ENCODE assay signal across 19 cellular contexts in genomic region chr22:16949561-16949960, GRCh38. TPM values are rescaled to one million over a fixed set of nuclear protein-coding genes. Genes with fewer than 3 reads are reported as not detected.
DNase-seq lines count a peak whose midpoint lies in the region; ATAC-seq and TF ChIP-seq lines count a peak whose summit lies in the region.
"Had no signal": no experiment of that assay in that cellular context is flagged by ENCODE, and none has a peak within 500 bp of the region (broad histone marks: within the 10 kb centered on the region; RNA-seq: fewer than 3 reads in every experiment).

No MANE protein-coding gene starts in this region.

- WGBS in psoas muscle, 3 donors, result 15 to 25% (median 22%) methylated on average over 3 of the region's 3 CpGs

- TF ChIP-seq CTCF in psoas muscle (IDR thresholded peaks at IDR 0.05), result no peak
- TF ChIP-seq CTCF in lower lobe of right lung (IDR thresholded peaks at IDR 0.05), result no peak
- no peak for TF ChIP-seq CTCF in ascending aorta (IDR thresholded peaks at IDR 0.05)

- H3K36me3 Mint-ChIP-seq in activated CD4-positive, alpha-beta T cell treated with anti-CD3 and anti-CD28 coated beads, Interleukin-2, amount 10 ng/mL, durations not matched to agents 24 days and 14 days (ENCODE audit: low read depth), result no peaks in the 10 kb centered on the region
- H3K36me3 Mint-ChIP-seq: neural progenitor cell had no signal

- H3K4me1 Mint-ChIP-seq in activated CD4-positive, alpha-beta T cell treated with anti-CD3 and anti-CD28 coated beads, Interleukin-2, amount 10 ng/mL, durations not matched to agents 24 days and 14 days, result peaks cover 13% of the 10 kb centered on the region
- H3K4me1 Mint-ChIP-seq: neural progenitor cell had no signal

- no peaks in the 10 kb centered on the region for H3K9me3 Mint-ChIP-seq in activated CD4-positive, alpha-beta T cell treated with anti-CD3 and anti-CD28 coated beads, Interleukin-2, amount 10 ng/mL, durations not matched to agents 24 days and 14 days
- H3K9me3 Mint-ChIP-seq: effector memory CD8-positive, alpha-beta T cell; neural progenitor cell had no signal

- no peaks in the 10 kb centered on the region for H3K9me3 ChIP-seq in psoas muscle
- no peaks in the 10 kb centered on the region for H3K9me3 ChIP-seq in lower lobe of right lung
- no peaks in the 10 kb centered on the region for H3K9me3 ChIP-seq in ascending aorta
- H3K9me3 ChIP-seq: body of pancreas, upper lobe of right lung had no signal

- intact Hi-C loops in activated CD4-positive, alpha-beta T cell treated with anti-CD3 and anti-CD28 coated beads, Interleukin-2, amount 10 ng/mL, durations not matched to agents 24 days and 14 days (cut with micrococcal nuclease), result no loop called here
- intact Hi-C loops in psoas muscle (cut with DNase I) (no loop called here), lower lobe of right lung (cut with DNase I) (no loop called here), ascending aorta (cut with DNase I) (no loop called here)

- no peaks in the 10 kb centered on the region for H3K27me3 Mint-ChIP-seq in activated CD4-positive, alpha-beta T cell treated with anti-CD3 and anti-CD28 coated beads, Interleukin-2, amount 10 ng/mL, durations not matched to agents 24 days and 14 days

- H3K4me3 Mint-ChIP-seq in activated CD4-positive, alpha-beta T cell treated with anti-CD3 and anti-CD28 coated beads, Interleukin-2, amount 10 ng/mL, durations not matched to agents 24 days and 14 days, result no peak overlapping the region
- H3K4me3 Mint-ChIP-seq: effector memory CD8-positive, alpha-beta T cell; neural progenitor cell had no signal

- peak overlapping the region; percentile 46 for H3K27ac Mint-ChIP-seq in activated CD4-positive, alpha-beta T cell treated with anti-CD3 and anti-CD28 coated beads, Interleukin-2, amount 10 ng/mL, durations not matched to agents 24 days and 14 days
- H3K27ac Mint-ChIP-seq: effector memory CD8-positive, alpha-beta T cell; neural progenitor cell had no signal

- H3K4me1 ChIP-seq in psoas muscle, result peaks cover 13% of the 10 kb centered on the region
- H3K4me1 ChIP-seq in lower lobe of right lung, result no peaks in the 10 kb centered on the region
- H3K4me1 ChIP-seq in ascending aorta, result no peaks in the 10 kb centered on the region
- H3K4me1 ChIP-seq: body of pancreas, neural progenitor cell, upper lobe of right lung had no signal

- no peaks in the 10 kb centered on the region for H3K36me3 ChIP-seq in psoas muscle (ENCODE audit: insufficient read depth in 1 of 2, low read depth in 1 of 2)
- H3K36me3 ChIP-seq in lower lobe of right lung, result no peaks in the 10 kb centered on the region
- H3K36me3 ChIP-seq in ascending aorta, result no peaks in the 10 kb centered on the region
- H3K36me3 ChIP-seq: neural progenitor cell, upper lobe of right lung had no signal

- no peaks in the 10 kb centered on the region for H3K27me3 ChIP-seq in psoas muscle (ENCODE audit: insufficient read depth in 3 of 3, low read length in 2 of 3)
- no peaks in the 10 kb centered on the region for H3K27me3 ChIP-seq in lower lobe of right lung (ENCODE audit: low read depth)
- no peaks in the 10 kb centered on the region for H3K27me3 ChIP-seq in ascending aorta
- H3K27me3 ChIP-seq: body of pancreas, neural progenitor cell, upper lobe of right lung had no signal

- DNase-seq in activated CD4-positive, alpha-beta T cell treated with anti-CD3 and anti-CD28 coated beads, Interleukin-2, amount 10 ng/mL, durations not matched to agents 24 days and 14 days, result peak; percentile 64
- no peak for DNase-seq in activated CD4-positive, alpha-beta T cell treated with anti-CD3 and anti-CD28 coated beads for 4 hours
- DNase-seq in SW480 (ENCODE audit: low spot score), result peak; percentile 77
- DNase-seq in psoas muscle, result no peak
- DNase-seq in lower lobe of right lung, result no peak
- no peak for DNase-seq in ascending aorta (ENCODE audit: low spot score in 2 of 2)
- DNase-seq: activated CD8-positive, alpha-beta memory T cell treated with anti-CD3 and anti-CD28 coated beads, Interleukin-2, amount 50 U/mL, for 48 hours; body of pancreas; DMS 273 treated with DMSO at 0.1 percent for 48 hours; effector memory CD8-positive, alpha-beta T cell; NCI-H2171 treated with DMSO at 0.1 percent for 48 hours; PC-3; small intestine; upper lobe of right lung had no signal

- H3K27ac ChIP-seq in psoas muscle, result peak overlapping the region; percentile 64
- H3K27ac ChIP-seq in lower lobe of right lung, result no peak overlapping the region
- no peak overlapping the region for H3K27ac ChIP-seq in ascending aorta
- H3K27ac ChIP-seq: body of pancreas, neural progenitor cell, upper lobe of right lung had no signal

- H3K4me3 ChIP-seq in psoas muscle (no peak overlapping the region), lower lobe of right lung (no peak overlapping the region), ascending aorta (no peak overlapping the region)
- H3K4me3 ChIP-seq: body of pancreas, neural progenitor cell, upper lobe of right lung had no signal

- ATAC-seq in GM18870 (IDR thresholded peaks at IDR 0.05; ENCODE audit: unreplicated experiment), result peak; percentile 54
- peak; percentile 90 to 96 (median 95) for ATAC-seq in psoas muscle
- ATAC-seq in lower lobe of right lung, result no peak
- no peak for ATAC-seq in GM21737 (IDR thresholded peaks at IDR 0.05; ENCODE audit: unreplicated experiment)
- ATAC-seq: body of pancreas; effector memory CD8-positive, alpha-beta T cell; left lobe of liver; PC-3; upper lobe of right lung had no signal

RNA-seq across cellular contexts. Expression of gene GAB4, which starts 58.5 kb away (rescaled TPM):
- total RNA-seq in activated CD4-positive, alpha-beta T cell treated with anti-CD3 and anti-CD28 coated beads, Interleukin-2, amount 10 ng/mL, durations not matched to agents 24 days and 14 days, result not detected in 2 replicates
- total RNA-seq in psoas muscle (not detected), lower lobe of right lung (not detected), ascending aorta (not detected)
- polyA plus RNA-seq in psoas muscle, result not detected
- total RNA-seq: body of pancreas, glomerular endothelial cell, left lobe of liver, PC-3, upper lobe of right lung had no signal
- polyA plus RNA-seq: small intestine had no signal

Comparison
In these comparisons a context has a peak if more than half of its experiments do, and no peak if none do; other contexts are left out.
1. DNase-seq: peak in activated CD4-positive, alpha-beta T cell treated with anti-CD3 and anti-CD28 coated beads, Interleukin-2, amount 10 ng/mL, durations not matched to agents 24 days and 14 days (single experiment) and SW480 (single experiment); none in activated CD4-positive, alpha-beta T cell treated with anti-CD3 and anti-CD28 coated beads for 4 hours (0 of 2), psoas muscle (0 of 2), lower lobe of right lung (single experiment) and ascending aorta (0 of 2).
2. ATAC-seq: peak in GM18870 (single experiment) and psoas muscle (4 of 4); none in lower lobe of right lung (0 of 2) and GM21737 (single experiment).